In genomic region chr1:16614361-16615252, GRCh38 we compare ENCODE assay signal across 13 cellular contexts. TPM values are rescaled to one million over a fixed set of nuclear protein-coding genes. Genes with fewer than 3 reads are reported as not detected.
DNase-seq lines count a peak whose midpoint lies in the region; ATAC-seq, FAIRE-seq and TF ChIP-seq lines count a peak whose summit lies in the region.
"Had no signal": no experiment of that assay in that cellular context is flagged by ENCODE, and none has a peak within 500 bp of the region (broad histone marks: within the 10 kb centered on the region; RNA-seq: fewer than 3 reads in every experiment).

No MANE protein-coding gene starts in this region.

- no peak for FAIRE-seq in GM12891 (lab: Jason Lieb, UNC)
- FAIRE-seq: GM12892 had no signal

- no peaks in the 10 kb centered on the region for H3K27me3 Mint-ChIP-seq in activated T-cell treated with anti-CD3 and anti-CD28 coated beads, Interleukin-2, amount 50 U/mL, for 24 hours
- H3K27me3 Mint-ChIP-seq in stimulated activated naive B cell treated with anti-CD40 and anti-IgM and Interleukin-4, amounts not matched to agents 10 μg/mL and 1 μg/mL and 100 μg/mL, for 72 hours, result no peaks in the 10 kb centered on the region
- H3K27me3 Mint-ChIP-seq: central memory CD8-positive, alpha-beta T cell had no signal

- H3K36me3 ChIP-seq in RWPE2 (ENCODE audit: low read depth) (peaks cover 6% of the 10 kb centered on the region; the same call in 1 of the 2 replicates), fibroblast of lung (ENCODE audit: control insufficient read depth, insufficient read depth, low read length) (peaks cover 1% of the 10 kb centered on the region)

- H2AFZ ChIP-seq in fibroblast of lung (ENCODE audit: low read length), result peak overlapping the region; percentile 2

- TF ChIP-seq POLR2A in GM12891 (IDR thresholded peaks at IDR 0.05; ENCODE audit: low read depth, low read length), result no peak

- DNase-seq in activated T-cell treated with anti-CD3 and anti-CD28 coated beads, Interleukin-2, amount 50 U/mL, for 48 hours, result peak; percentile 26 to 33
- DNase-seq in activated T-cell treated with anti-CD3 and anti-CD28 coated beads, Interleukin-2, amount 50 U/mL, for 24 hours, result no peak
- DNase-seq in RWPE2 (ENCODE audit: low spot score) (peak; percentile 72), fibroblast of lung (ENCODE audit: low read depth in 2 of 2) (no peak), GM12891 (ENCODE audit: insufficient read length, low spot score) (no peak), GDM1 (lab: John Stamatoyannopoulos, UW) (no peak)
- DNase-seq in stimulated activated naive B cell treated with anti-CD40 and anti-IgM and Interleukin-4, amounts not matched to agents 10 μg/mL and 1 μg/mL and 100 μg/mL, for 72 hours, result peak; percentile 6
- DNase-seq: NCI-H1048 had no signal

- no peaks in the 10 kb centered on the region for H3K9me3 Mint-ChIP-seq in activated T-cell treated with anti-CD3 and anti-CD28 coated beads, Interleukin-2, amount 50 U/mL, for 24 hours
- H3K9me3 Mint-ChIP-seq in stimulated activated naive B cell treated with anti-CD40 and anti-IgM and Interleukin-4, amounts not matched to agents 10 μg/mL and 1 μg/mL and 100 μg/mL, for 72 hours, result no peaks in the 10 kb centered on the region
- H3K9me3 Mint-ChIP-seq: central memory CD8-positive, alpha-beta T cell had no signal

- TF ChIP-seq CTCF in RWPE2 (IDR thresholded peaks at IDR 0.05; ENCODE audit: poor library complexity, severe bottlenecking) (no peak), fibroblast of lung (conservative IDR thresholded peaks at IDR 0.05 in 1 of 2, IDR thresholded peaks at IDR 0.05 in 1 of 2; ENCODE audit: low read depth in 1 of 2, low read length in 2 of 2) (no peak)

- no peaks in the 10 kb centered on the region for H3K9me3 ChIP-seq in RWPE2 (ENCODE audit: severe bottlenecking)
- H3K9me3 ChIP-seq in fibroblast of lung (ENCODE audit: control insufficient read depth, insufficient read depth, low read depth, low read length), result no peaks in the 10 kb centered on the region
- H3K9me3 ChIP-seq: gastroesophageal sphincter had no signal

- no peak overlapping the region for H3K27ac Mint-ChIP-seq in activated T-cell treated with anti-CD3 and anti-CD28 coated beads, Interleukin-2, amount 50 U/mL, for 24 hours
- H3K27ac Mint-ChIP-seq in stimulated activated naive B cell treated with anti-CD40 and anti-IgM and Interleukin-4, amounts not matched to agents 10 μg/mL and 1 μg/mL and 100 μg/mL, for 72 hours, result no peak overlapping the region

- H3K79me2 ChIP-seq in fibroblast of lung (ENCODE audit: control insufficient read depth, insufficient read depth, low read length), result peaks cover 25% of the 10 kb centered on the region

- no peak overlapping the region for H3K9ac ChIP-seq in fibroblast of lung (ENCODE audit: insufficient read depth, low read length)

- ATAC-seq in RWPE2 (ENCODE audit: low read depth) (no peak), GM21360 (IDR thresholded peaks at IDR 0.05; ENCODE audit: unreplicated experiment) (no peak)
- ATAC-seq in stimulated activated naive B cell treated with anti-CD40 and anti-IgM and Interleukin-4, amounts not matched to agents 10 μg/mL and 1 μg/mL and 100 μg/mL, for 72 hours (replicated peaks), result no peak

- no peaks in the 10 kb centered on the region for H3K36me3 Mint-ChIP-seq in activated T-cell treated with anti-CD3 and anti-CD28 coated beads, Interleukin-2, amount 50 U/mL, for 24 hours (ENCODE audit: low read depth)
- H3K36me3 Mint-ChIP-seq in stimulated activated naive B cell treated with anti-CD40 and anti-IgM and Interleukin-4, amounts not matched to agents 10 μg/mL and 1 μg/mL and 100 μg/mL, for 72 hours, result no peaks in the 10 kb centered on the region

- no peaks in the 10 kb centered on the region for H4K20me1 ChIP-seq in fibroblast of lung (ENCODE audit: control insufficient read depth, extremely low read depth, insufficient read depth, low read length)

- no peak overlapping the region for H3K4me2 ChIP-seq in fibroblast of lung (ENCODE audit: extremely low read depth, insufficient read depth, low read length)

- H3K27ac ChIP-seq in RWPE2 (ENCODE audit: poor library complexity, severe bottlenecking) (no peak overlapping the region), fibroblast of lung (ENCODE audit: insufficient read depth, low read length) (no peak overlapping the region)

- H3K4me1 ChIP-seq in RWPE2 (ENCODE audit: insufficient read depth, poor library complexity, severe bottlenecking) (no peaks in the 10 kb centered on the region), fibroblast of lung (ENCODE audit: control insufficient read depth, extremely low read depth, insufficient read depth, low read length) (peaks cover 8% of the 10 kb centered on the region)

- H3K4me3 Mint-ChIP-seq in activated T-cell treated with anti-CD3 and anti-CD28 coated beads, Interleukin-2, amount 50 U/mL, for 24 hours, result no peak overlapping the region
- no peak overlapping the region for H3K4me3 Mint-ChIP-seq in stimulated activated naive B cell treated with anti-CD40 and anti-IgM and Interleukin-4, amounts not matched to agents 10 μg/mL and 1 μg/mL and 100 μg/mL, for 72 hours
- H3K4me3 Mint-ChIP-seq: central memory CD8-positive, alpha-beta T cell had no signal

- H3K27me3 ChIP-seq in RWPE2 (ENCODE audit: insufficient read depth, poor library complexity, severe bottlenecking), result no peaks in the 10 kb centered on the region
- no peaks in the 10 kb centered on the region for H3K27me3 ChIP-seq in fibroblast of lung (ENCODE audit: control insufficient read depth, insufficient read depth, low read length)
- H3K27me3 ChIP-seq: gastroesophageal sphincter had no signal

- no peaks in the 10 kb centered on the region for H3K4me1 Mint-ChIP-seq in activated T-cell treated with anti-CD3 and anti-CD28 coated beads, Interleukin-2, amount 50 U/mL, for 24 hours (ENCODE audit: low read depth)
- no peaks in the 10 kb centered on the region for H3K4me1 Mint-ChIP-seq in stimulated activated naive B cell treated with anti-CD40 and anti-IgM and Interleukin-4, amounts not matched to agents 10 μg/mL and 1 μg/mL and 100 μg/mL, for 72 hours
- H3K4me1 Mint-ChIP-seq: central memory CD8-positive, alpha-beta T cell had no signal

- H3K4me3 ChIP-seq in RWPE2 (ENCODE audit: severe bottlenecking) (no peak overlapping the region), fibroblast of lung (replicated peaks in 1 of 4; ENCODE audit: control extremely low read depth in 1 of 4, insufficient read depth in 1 of 4, low read depth in 3 of 4, low read length in 4 of 4) (no peak overlapping the region)

TF ChIP-seq in GM12891, 5 proteins besides CTCF, POLR2A, EP300 and RAD21:
- no peak for TF ChIP-seq SPI1 (IDR thresholded peaks at IDR 0.05; ENCODE audit: low read depth, low read length)
- TF ChIP-seq TAF1 (IDR thresholded peaks at IDR 0.05; ENCODE audit: low read depth, low read length), result no peak
- no peak for TF ChIP-seq POU2F2 (IDR thresholded peaks at IDR 0.05; ENCODE audit: low read depth, low read length)
- TF ChIP-seq POLR2AphosphoS5 (IDR thresholded peaks at IDR 0.05; ENCODE audit: low read depth, low read length), result no peak
- TF ChIP-seq PAX5 (IDR thresholded peaks at IDR 0.05; ENCODE audit: insufficient read depth, low read length, severe bottlenecking), result no peak

RNA-seq across cellular contexts. Expression of gene NBPF1, which starts 1.2 kb away (rescaled TPM):
- 50.3 and 92.3 TPM in 2 replicates for total RNA-seq in fibroblast of lung
- 25.3 and 27.2 TPM in 2 replicates for polyA plus RNA-seq in fibroblast of lung
- 17.5 and 19.9 TPM in 2 replicates for polyA plus RNA-seq in fibroblast of lung (2012)
- polyA minus RNA-seq in fibroblast of lung (ENCODE audit: low replicate concordance), result 20.0 and 24.3 TPM in 2 replicates
- polyA plus RNA-seq in GM12891 (2012; ENCODE audit: low read depth, missing spikeins), result 1.0 TPM

RNA-seq across cellular contexts. Expression of gene RNU1-3, which starts 52.1 kb away (rescaled TPM):
- total RNA-seq in fibroblast of lung, result under 0.01 and 3,997 TPM in 2 replicates
- polyA plus RNA-seq in fibroblast of lung, result not detected in 2 replicates
- 44.1 and 65.6 TPM in 2 replicates for polyA plus RNA-seq in fibroblast of lung (2012)
- under 0.01 TPM in 2 replicates for polyA minus RNA-seq in fibroblast of lung (ENCODE audit: low replicate concordance)
- polyA plus RNA-seq in GM12891 (2012; ENCODE audit: low read depth, missing spikeins), result 40.8 TPM
- polyA plus RNA-seq: BJ had no signal

Comparison
In these comparisons a context has a peak if more than half of its experiments do, and no peak if none do; other contexts are left out.
1. DNase-seq: peak in activated T-cell treated with anti-CD3 and anti-CD28 coated beads, Interleukin-2, amount 50 U/mL, for 48 hours (2 of 2), RWPE2 (single experiment) and stimulated activated naive B cell treated with anti-CD40 and anti-IgM and Interleukin-4, amounts not matched to agents 10 μg/mL and 1 μg/mL and 100 μg/mL, for 72 hours (single experiment); none in activated T-cell treated with anti-CD3 and anti-CD28 coated beads, Interleukin-2, amount 50 U/mL, for 24 hours (single experiment), fibroblast of lung (0 of 2), GM12891 (single experiment) and GDM1 (single experiment).